In the genomic region with DNA sequence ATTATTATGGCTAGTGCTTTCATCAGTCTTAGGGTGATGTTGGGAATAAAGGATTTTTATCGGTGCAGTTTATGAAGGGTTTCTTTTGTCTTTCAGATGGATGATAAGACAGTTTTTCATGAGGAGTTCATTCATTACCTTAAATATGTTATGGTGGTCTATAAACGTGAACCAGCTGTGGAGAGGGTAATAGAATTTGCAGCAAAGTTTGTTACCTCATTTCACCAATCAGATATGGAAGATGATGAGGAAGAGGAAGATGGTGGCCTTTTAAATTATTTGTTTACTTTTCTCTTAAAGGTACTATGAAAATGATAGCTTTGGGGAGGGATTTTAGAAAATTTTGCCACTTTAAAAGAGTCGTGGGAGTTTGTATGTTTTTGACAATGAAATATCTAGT, we compare ENCODE assay signal across 10 cellular contexts. TPM values are rescaled to one million over a fixed set of nuclear protein-coding genes. Genes with fewer than 3 reads are reported as not detected.
A peak's percentile ranks its signal among the peaks of the same experiment; 100 is the strongest.
DNase-seq lines count a peak whose midpoint lies in the region; ATAC-seq and TF ChIP-seq lines count a peak whose summit lies in the region.
"Had no signal": no experiment of that assay in that cellular context is flagged by ENCODE, and none has a peak within 500 bp of the region (broad histone marks: within the 10 kb centered on the region; RNA-seq: fewer than 3 reads in every experiment).

No MANE protein-coding gene starts in this region.

- no peaks in the 10 kb centered on the region for H3K27me3 Mint-ChIP-seq in CD4-positive, alpha-beta T cell
- no peaks in the 10 kb centered on the region for H3K27me3 Mint-ChIP-seq in activated T-helper 1 cell treated with anti-CD3 and anti-CD28 coated beads, Interleukin-12 subunit alpha, Interleukin-12 subunit beta, Interleukin-2, Interleukin-4 antibody, amounts not matched to agents 30 ng/mL and 10 ng/mL and 1 ng/mL, durations not matched to agents 14 hours and 24 hours and 36 hours (ENCODE audit: insufficient read depth)
- H3K27me3 Mint-ChIP-seq in immature natural killer cell (ENCODE audit: low read depth in 3 of 3) = peaks cover 4 to 6% (median 4%) of the 10 kb centered on the region in 3 donors

- no peak overlapping the region for H3K27ac ChIP-seq in CD4-positive, alpha-beta T cell (ENCODE audit: low read depth, low read length)
- no peak overlapping the region for H3K27ac ChIP-seq in HUES48 (ENCODE audit: low read depth, low read length)

- peaks cover 28% of the 10 kb centered on the region for H3K36me3 Mint-ChIP-seq in CD4-positive, alpha-beta T cell (ENCODE audit: low read depth)
- peaks cover 28% of the 10 kb centered on the region for H3K36me3 Mint-ChIP-seq in activated T-helper 1 cell treated with anti-CD3 and anti-CD28 coated beads, Interleukin-12 subunit alpha, Interleukin-12 subunit beta, Interleukin-2, Interleukin-4 antibody, amounts not matched to agents 30 ng/mL and 10 ng/mL and 1 ng/mL, durations not matched to agents 14 hours and 24 hours and 36 hours (ENCODE audit: low read depth)
- H3K36me3 Mint-ChIP-seq in immature natural killer cell = no peaks in the 10 kb centered on the region

- H3K27me3 ChIP-seq in CD4-positive, alpha-beta T cell (ENCODE audit: control insufficient read depth, insufficient read depth, low read length) = no peaks in the 10 kb centered on the region
- H3K27me3 ChIP-seq in HUES48 (ENCODE audit: control insufficient read depth, insufficient read depth, low read length) = no peaks in the 10 kb centered on the region
- H3K27me3 ChIP-seq: heart right ventricle had no signal

- POLR2A ChIA-PET in CD4-positive, alpha-beta T cell (lab: Charles Lee) = no interaction called here

- no peaks in the 10 kb centered on the region for H3K9me3 Mint-ChIP-seq in CD4-positive, alpha-beta T cell
- H3K9me3 Mint-ChIP-seq in activated T-helper 1 cell treated with anti-CD3 and anti-CD28 coated beads, Interleukin-12 subunit alpha, Interleukin-12 subunit beta, Interleukin-2, Interleukin-4 antibody, amounts not matched to agents 30 ng/mL and 10 ng/mL and 1 ng/mL, durations not matched to agents 14 hours and 24 hours and 36 hours = no peaks in the 10 kb centered on the region
- no peaks in the 10 kb centered on the region for H3K9me3 Mint-ChIP-seq in immature natural killer cell

- peaks cover 19% of the 10 kb centered on the region for H3K4me1 ChIP-seq in HUES48 (ENCODE audit: control insufficient read depth, insufficient read depth, low read length)

- CTCF ChIA-PET in CD4-positive, alpha-beta T cell (lab: Charles Lee) = interaction anchor here (1.3 kb wide), 1 partner anchor 263 kb away, joined by 3 read pairs; no protein-coding TSS in a partner anchor

- peak overlapping the region; percentile 81; the same call in 1 of the 2 replicates for H3K9ac ChIP-seq in HUES48 (ENCODE audit: low read depth, low read length)

- peak overlapping the region; percentile 84 for H3K4me3 Mint-ChIP-seq in CD4-positive, alpha-beta T cell
- H3K4me3 Mint-ChIP-seq in activated T-helper 1 cell treated with anti-CD3 and anti-CD28 coated beads, Interleukin-12 subunit alpha, Interleukin-12 subunit beta, Interleukin-2, Interleukin-4 antibody, amounts not matched to agents 30 ng/mL and 10 ng/mL and 1 ng/mL, durations not matched to agents 14 hours and 24 hours and 36 hours = peak overlapping the region; percentile 97
- H3K4me3 Mint-ChIP-seq in immature natural killer cell = peak overlapping the region in 4 of 5 donors; percentile 22 to 90 (median 34)

- H3K9me3 ChIP-seq in CD4-positive, alpha-beta T cell (ENCODE audit: control insufficient read depth, low read length) = no peaks in the 10 kb centered on the region
- H3K9me3 ChIP-seq in HUES48 (ENCODE audit: control insufficient read depth, insufficient read depth, low read length) = no peaks in the 10 kb centered on the region
- H3K9me3 ChIP-seq: heart right ventricle had no signal

- DNase-seq in CD4-positive, alpha-beta T cell = no peak
- DNase-seq in activated T-helper 1 cell treated with anti-CD3 and anti-CD28 coated beads, Interleukin-12 subunit alpha, Interleukin-12 subunit beta, Interleukin-2, Interleukin-4 antibody, amounts not matched to agents 30 ng/mL and 10 ng/mL and 1 ng/mL, durations not matched to agents 14 hours and 24 hours and 36 hours (ENCODE audit: low spot score) = no peak
- no peak for DNase-seq in immature natural killer cell
- DNase-seq in hippocampal formation (lab: John Stamatoyannopoulos, UW) = no peak
- DNase-seq in RKO (ENCODE audit: low spot score) = no peak
- no peak for DNase-seq in NCI-H187 treated with DMSO at 0.1 percent for 48 hours (lab: John Stamatoyannopoulos, UW)
- DNase-seq in NCI-H146 (lab: John Stamatoyannopoulos, UW) = no peak
- DNase-seq: heart right ventricle, NCI-H82 had no signal

- intact Hi-C loops in CD4-positive, alpha-beta T cell (cut with DNase I, micrococcal nuclease) = loop anchor here (2.0 to 10.0 kb wide), 5 partner anchors 175 to 475 kb away; partner anchors contain the start of genes LCORL (in 1 of the 2) and MED28 (in 1 of the 2)
- intact Hi-C loops in activated T-helper 1 cell treated with anti-CD3 and anti-CD28 coated beads, Interleukin-12 subunit alpha, Interleukin-12 subunit beta, Interleukin-2, Interleukin-4 antibody, amounts not matched to agents 30 ng/mL and 10 ng/mL and 1 ng/mL, durations not matched to agents 14 hours and 24 hours and 36 hours (cut with micrococcal nuclease) = loop anchor here (5.0 to 10.0 kb wide), 2 partner anchors 475 to 1587 kb away; partner anchors contain the start of gene TAPT1

- peaks cover 49% of the 10 kb centered on the region for H3K4me1 Mint-ChIP-seq in CD4-positive, alpha-beta T cell (ENCODE audit: low read depth)
- H3K4me1 Mint-ChIP-seq in activated T-helper 1 cell treated with anti-CD3 and anti-CD28 coated beads, Interleukin-12 subunit alpha, Interleukin-12 subunit beta, Interleukin-2, Interleukin-4 antibody, amounts not matched to agents 30 ng/mL and 10 ng/mL and 1 ng/mL, durations not matched to agents 14 hours and 24 hours and 36 hours (ENCODE audit: low read depth) = peaks cover 69% of the 10 kb centered on the region
- peaks cover 45 to 54% of the 10 kb centered on the region in 2 donors for H3K4me1 Mint-ChIP-seq in immature natural killer cell

- H3K4me3 ChIP-seq in HUES48 (ENCODE audit: low read depth, low read length) = peak overlapping the region; percentile 94

- TF ChIP-seq CTCF in CD4-positive, alpha-beta T cell (IDR thresholded peaks at IDR 0.05) = no peak

- no peak for ATAC-seq in CD4-positive, alpha-beta T cell (ENCODE audit: poor library complexity)
- ATAC-seq: heart right ventricle had no signal

- H3K27ac Mint-ChIP-seq in CD4-positive, alpha-beta T cell = peak overlapping the region; percentile 96
- H3K27ac Mint-ChIP-seq in activated T-helper 1 cell treated with anti-CD3 and anti-CD28 coated beads, Interleukin-12 subunit alpha, Interleukin-12 subunit beta, Interleukin-2, Interleukin-4 antibody, amounts not matched to agents 30 ng/mL and 10 ng/mL and 1 ng/mL, durations not matched to agents 14 hours and 24 hours and 36 hours = peak overlapping the region; percentile 95
- peak overlapping the region in 1 of 6 donors; percentile 13 for H3K27ac Mint-ChIP-seq in immature natural killer cell

- peaks cover 47% of the 10 kb centered on the region for H3K36me3 ChIP-seq in HUES48 (ENCODE audit: control insufficient read depth, insufficient read depth, low read length)
- H3K36me3 ChIP-seq: heart right ventricle had no signal

RNA-seq across cellular contexts. Expression of gene NCAPG, which starts 1.3 kb away (rescaled TPM):
- total RNA-seq in CD4-positive, alpha-beta T cell = under 1 TPM; 0.58 to 0.61 TPM
- total RNA-seq in activated T-helper 1 cell treated with anti-CD3 and anti-CD28 coated beads, Interleukin-12 subunit alpha, Interleukin-12 subunit beta, Interleukin-2, Interleukin-4 antibody, amounts not matched to agents 30 ng/mL and 10 ng/mL and 1 ng/mL, durations not matched to agents 14 hours and 24 hours and 36 hours = 43.7 and 46.3 TPM in 2 replicates
- polyA plus RNA-seq in immature natural killer cell = 1 to 10 TPM in 1 of 3 donors, under 1 TPM in 1, not detected in 1; 0.54 to 1.5 TPM

RNA-seq across cellular contexts. Expression of gene DCAF16, which starts 1.6 kb away (rescaled TPM):
- 10 to 100 TPM; 88.5 to 91.4 TPM for total RNA-seq in CD4-positive, alpha-beta T cell
- 44.0 and 48.5 TPM in 2 replicates for total RNA-seq in activated T-helper 1 cell treated with anti-CD3 and anti-CD28 coated beads, Interleukin-12 subunit alpha, Interleukin-12 subunit beta, Interleukin-2, Interleukin-4 antibody, amounts not matched to agents 30 ng/mL and 10 ng/mL and 1 ng/mL, durations not matched to agents 14 hours and 24 hours and 36 hours
- 10 to 100 TPM in 2 of 3 donors, 1 to 10 TPM in 1; 7.8 to 18.5 (median 11.8) TPM for polyA plus RNA-seq in immature natural killer cell

RNA-seq across cellular contexts. Expression of gene FAM184B, which starts 30.7 kb away (rescaled TPM):
- total RNA-seq in CD4-positive, alpha-beta T cell = not detected
- not detected in 2 replicates for total RNA-seq in activated T-helper 1 cell treated with anti-CD3 and anti-CD28 coated beads, Interleukin-12 subunit alpha, Interleukin-12 subunit beta, Interleukin-2, Interleukin-4 antibody, amounts not matched to agents 30 ng/mL and 10 ng/mL and 1 ng/mL, durations not matched to agents 14 hours and 24 hours and 36 hours
- not detected for polyA plus RNA-seq in immature natural killer cell
- total RNA-seq: heart right ventricle had no signal

Comparison
In these comparisons a context has a peak if more than half of its experiments do, and no peak if none do; other contexts are left out.
1. H3K4me3 Mint-ChIP-seq: peak in every context shown above with its lines; median percentile 97 in activated T-helper 1 cell treated with anti-CD3 and anti-CD28 coated beads, Interleukin-12 subunit alpha, Interleukin-12 subunit beta, Interleukin-2, Interleukin-4 antibody, amounts not matched to agents 30 ng/mL and 10 ng/mL and 1 ng/mL, durations not matched to agents 14 hours and 24 hours and 36 hours; 84 in CD4-positive, alpha-beta T cell; 34 in immature natural killer cell.
2. RNA of gene NCAPG, which starts 1.3 kb away (total RNA-seq): 43.7 to 46.3 TPM in activated T-helper 1 cell treated with anti-CD3 and anti-CD28 coated beads, Interleukin-12 subunit alpha, Interleukin-12 subunit beta, Interleukin-2, Interleukin-4 antibody, amounts not matched to agents 30 ng/mL and 10 ng/mL and 1 ng/mL, durations not matched to agents 14 hours and 24 hours and 36 hours; 0.58 to 0.61 TPM in CD4-positive, alpha-beta T cell; every median in the first group is over 10 times any median in the second.